In genomic region chr11:124918950-124919349, GRCh38 we compare ENCODE assay signal across 25 cellular contexts. TPM values are rescaled to one million over a fixed set of nuclear protein-coding genes. Genes with fewer than 3 reads are reported as not detected.
A peak's percentile ranks its signal among the peaks of the same experiment; 100 is the strongest.
DNase-seq lines count a peak whose midpoint lies in the region; ATAC-seq and TF ChIP-seq lines count a peak whose summit lies in the region.
"Had no signal": no experiment of that assay in that cellular context is flagged by ENCODE, and none has a peak within 500 bp of the region (broad histone marks: within the 10 kb centered on the region; RNA-seq: fewer than 3 reads in every experiment).

Gene HEPN1, plus strand, starts transcription at chr11:124919250.

- H3K27ac Mint-ChIP-seq in CD4-positive, alpha-beta memory T cell: peak within 1 kb of the TSS in 2 of 7 donors; percentile 39 to 72
- H3K27ac Mint-ChIP-seq: activated CD4-positive, alpha-beta T cell treated with anti-CD3 and anti-CD28 coated beads for 36 hours had no signal

- H3K4me3 Mint-ChIP-seq in CD4-positive, alpha-beta memory T cell: peak within 1 kb of the TSS in 7 of 8 donors; percentile 1 to 73 (median 19)
- H3K4me3 Mint-ChIP-seq: activated CD4-positive, alpha-beta T cell treated with anti-CD3 and anti-CD28 coated beads for 36 hours had no signal

- no peak within 1 kb of the TSS for H3K27ac ChIP-seq in CD4-positive, alpha-beta memory T cell (ENCODE audit: low read depth, low read length)
- H3K27ac ChIP-seq in angular gyrus (ENCODE audit: low read depth, low read length): peak within 1 kb of the TSS; percentile 96
- no peak within 1 kb of the TSS for H3K27ac ChIP-seq in right lobe of liver
- H3K27ac ChIP-seq in temporal lobe (ENCODE audit: low read depth, low read length): peak within 1 kb of the TSS; percentile 96
- H3K27ac ChIP-seq in prostate gland: no peak within 1 kb of the TSS
- no peak within 1 kb of the TSS for H3K27ac ChIP-seq in upper lobe of right lung
- H3K27ac ChIP-seq: breast epithelium, stomach had no signal

- TF ChIP-seq CTCF in right lobe of liver (IDR thresholded peaks at IDR 0.05) (no peak), prostate gland (IDR thresholded peaks at IDR 0.05) (no peak), upper lobe of right lung (IDR thresholded peaks at IDR 0.05) (no peak)

- TF ChIP-seq POLR2A in right lobe of liver (IDR thresholded peaks at IDR 0.05) (no peak), prostate gland (IDR thresholded peaks at IDR 0.05) (no peak)

- intact Hi-C loops in CD4-positive, alpha-beta memory T cell (cut with micrococcal nuclease): no loop called here
- intact Hi-C loops in right lobe of liver (cut with DNase I): no loop called here
- intact Hi-C loops in prostate gland (cut with DNase I): no loop called here
- intact Hi-C loops in upper lobe of right lung (cut with DNase I): no loop called here

- no peak for DNase-seq in CD4-positive, alpha-beta memory T cell
- no peak for DNase-seq in right lobe of liver
- no peak for DNase-seq in NCI-H2171 treated with DMSO at 0.1 percent for 48 hours (lab: John Stamatoyannopoulos, UW)
- no peak for DNase-seq in prostate gland (ENCODE audit: low spot score)
- DNase-seq in upper lobe of right lung: no peak
- DNase-seq: activated CD4-positive, alpha-beta T cell treated with anti-CD3 and anti-CD28 coated beads for 36 hours; activated effector memory CD4-positive, alpha-beta T cell treated with anti-CD3 and anti-CD28 coated beads, Interleukin-2, amount 50 U/mL, for 16 hours; CD8-positive, alpha-beta T cell; effector CD8-positive, alpha-beta T cell; HCEC 1CT; Karpas-422; mammary epithelial cell; NCI-H146; occipital lobe; OCI-M1; stomach had no signal

- H3K27me3 Mint-ChIP-seq in CD4-positive, alpha-beta memory T cell: peaks cover 0 to 5% of the 10 kb centered on the region in 2 donors
- H3K27me3 Mint-ChIP-seq: activated CD4-positive, alpha-beta T cell treated with anti-CD3 and anti-CD28 coated beads for 36 hours had no signal

- H3K4me1 Mint-ChIP-seq in CD4-positive, alpha-beta memory T cell: peaks cover 13 to 23% (median 19%) of the 10 kb centered on the region in 4 donors

- 24% methylated on average over 3 of the region's 3 CpGs for WGBS in right lobe of liver (ENCODE audit: insufficient coverage, low coverage, low lambda C conversion rate, missing lambda C conversion rate)
- WGBS in prostate gland: 70% methylated on average over 3 of the region's 3 CpGs

- no peaks in the 10 kb centered on the region for H3K9me3 ChIP-seq in CD4-positive, alpha-beta memory T cell (ENCODE audit: control insufficient read depth in 1 of 2, low read length in 2 of 2)
- H3K9me3 ChIP-seq in right lobe of liver (no peaks in the 10 kb centered on the region), prostate gland (no peaks in the 10 kb centered on the region), upper lobe of right lung (no peaks in the 10 kb centered on the region)
- H3K9me3 ChIP-seq: breast epithelium, stomach, tibial nerve had no signal

- H3K4me3 ChIP-seq in CD4-positive, alpha-beta memory T cell (ENCODE audit: low read length in 2 of 2): no peak within 1 kb of the TSS
- H3K4me3 ChIP-seq in right lobe of liver (no peak within 1 kb of the TSS), prostate gland (no peak within 1 kb of the TSS), upper lobe of right lung (no peak within 1 kb of the TSS)

- POLR2A ChIA-PET in CD4-positive, alpha-beta memory T cell (lab: Charles Lee; ENCODE audit: partially characterized antibody): interaction anchor here (3.5 kb wide), 2 partner anchors 32 to 35 kb away, joined by 12 to 17 read pairs; partner anchors contain the start of gene CCDC15

- CTCF ChIA-PET in CD4-positive, alpha-beta memory T cell (lab: Charles Lee; ENCODE audit: partially characterized antibody): no interaction called here

- no peaks in the 10 kb centered on the region for H3K27me3 ChIP-seq in CD4-positive, alpha-beta memory T cell (ENCODE audit: insufficient read depth, low read length)
- H3K27me3 ChIP-seq in right lobe of liver (no peaks in the 10 kb centered on the region), prostate gland (replicated peaks; ENCODE audit: insufficient read depth) (no peaks in the 10 kb centered on the region), upper lobe of right lung (no peaks in the 10 kb centered on the region)
- H3K27me3 ChIP-seq: breast epithelium, tibial nerve had no signal

- no peaks in the 10 kb centered on the region for H3K9me3 Mint-ChIP-seq in CD4-positive, alpha-beta memory T cell
- H3K9me3 Mint-ChIP-seq: CD8-positive, alpha-beta T cell had no signal

- peak; percentile 14 to 42 (median 36) for ATAC-seq in right lobe of liver
- ATAC-seq in upper lobe of right lung: no peak
- ATAC-seq: activated CD4-positive, alpha-beta T cell treated with anti-CD3 and anti-CD28 coated beads for 36 hours; CD8-positive, alpha-beta T cell; SK-N-SH treated with all-trans-retinoic acid at 6 μM for 48 hours had no signal

- no peaks in the 10 kb centered on the region for H3K36me3 ChIP-seq in CD4-positive, alpha-beta memory T cell (ENCODE audit: insufficient read depth, low read length)
- H3K36me3 ChIP-seq in right lobe of liver (no peaks in the 10 kb centered on the region), prostate gland (no peaks in the 10 kb centered on the region), upper lobe of right lung (no peaks in the 10 kb centered on the region)
- H3K36me3 ChIP-seq: breast epithelium, stomach had no signal

- no peaks in the 10 kb centered on the region for H3K36me3 Mint-ChIP-seq in CD4-positive, alpha-beta memory T cell

- H3K4me1 ChIP-seq in CD4-positive, alpha-beta memory T cell (ENCODE audit: insufficient read depth, low read length): peaks cover 14% of the 10 kb centered on the region
- H3K4me1 ChIP-seq in right lobe of liver: peaks cover 0 to 14% (median 0%) of the 10 kb centered on the region in 4 donors
- H3K4me1 ChIP-seq in prostate gland (replicated peaks): no peaks in the 10 kb centered on the region
- H3K4me1 ChIP-seq in upper lobe of right lung: no peaks in the 10 kb centered on the region
- H3K4me1 ChIP-seq: breast epithelium had no signal

RNA-seq across cellular contexts. Expression of gene HEPN1, which starts in this region (rescaled TPM):
- not detected for total RNA-seq in CD4-positive, alpha-beta memory T cell
- polyA plus RNA-seq in CD4-positive, alpha-beta memory T cell: not detected
- total RNA-seq in right lobe of liver: under 1 TPM in 1 of 6 experiments, not detected in 5; 0.18 TPM
- total RNA-seq in temporal lobe: not detected
- total RNA-seq in prostate gland: not detected
- not detected for total RNA-seq in upper lobe of right lung
- total RNA-seq: activated CD4-positive, alpha-beta T cell treated with anti-CD3 and anti-CD28 coated beads for 36 hours; breast epithelium; CD8-positive, alpha-beta T cell; epithelial cell of proximal tubule; kidney epithelial cell; mammary epithelial cell; NCI-H460; occipital lobe; stomach; T-helper 2 cell treated with Interferon-gamma antibody and Interleukin-4, amounts not matched to agents 100 ng/mL and 5 ng/mL, for 36 hours; tibial nerve had no signal
- polyA plus RNA-seq: mammary epithelial cell, stomach had no signal

Comparison
In these comparisons a context has a peak if more than half of its experiments do, and no peak if none do; other contexts are left out.
1. Peak in ATAC-seq in right lobe of liver; RNA of the gene not detected or under 1 TPM.
2. H3K27ac ChIP-seq: peak in angular gyrus (single experiment) and temporal lobe (single experiment); none in CD4-positive, alpha-beta memory T cell (single experiment), right lobe of liver (0 of 3), prostate gland (0 of 2) and upper lobe of right lung (single experiment).